Comparison of ENCODE assay signal across 28 cellular contexts in genomic region chr14:81868172-81868571, GRCh38.
DNase-seq lines count a peak whose midpoint lies in the region; ATAC-seq, FAIRE-seq and TF ChIP-seq lines count a peak whose summit lies in the region.
"Had no signal": no experiment of that assay in that cellular context is flagged by ENCODE, and none has a peak within 500 bp of the region (broad histone marks: within the 10 kb centered on the region; RNA-seq: fewer than 3 reads in every experiment).

No MANE protein-coding gene starts in this region.

- no peak for TF ChIP-seq CTCF in HepG2 (CRISPR knock-in tag; IDR thresholded peaks at IDR 0.05)
- TF ChIP-seq CTCF in right lobe of liver (IDR thresholded peaks at IDR 0.05), result no peak

- POLR2A ChIA-PET in HepG2 (lab: Yijun Ruan, JAX), result no interaction called here

- no peak for DNase-seq in HepG2 (ENCODE audit: low spot score)
- no peak for DNase-seq in right lobe of liver
- peak; percentile 19 for DNase-seq in NCI-H69 (lab: John Stamatoyannopoulos, UW)
- DNase-seq in iPS DF 4.7 (ENCODE audit: extremely low read depth, low spot score), result peak; percentile 5
- no peak for DNase-seq in OCI-M2 (lab: John Stamatoyannopoulos, UW; ENCODE audit: unreplicated experiment)
- DNase-seq in germinal center (ENCODE audit: low spot score), result no peak
- DNase-seq in DMS114 treated with DMSO at 0.1 percent for 48 hours (lab: John Stamatoyannopoulos, UW; ENCODE audit: unreplicated experiment), result no peak
- DNase-seq: activated CD4-positive, alpha-beta T cell treated with anti-CD3 and anti-CD28 coated beads for 1 hour; activated CD8-positive, alpha-beta T cell treated with anti-CD3 and anti-CD28 coated beads, Interleukin-2, amount 10 ng/mL, durations not matched to agents 7 days and 5 days; aorta; C1 segment of cervical spinal cord; Calu3; effector CD4-positive, alpha-beta T cell; heart left ventricle; KBM-7; left lung; NCI-H1436; NCI-H510A treated with DMSO at 0.1 percent for 48 hours; sigmoid colon; stimulated activated CD4-positive, alpha-beta T cell treated with anti-CD3 and anti-CD28 coated beads, Interleukin-4, amount 100 ng/mL, for 24 hours; trophoblast cell had no signal

- H4K20me1 ChIP-seq in HepG2 (ENCODE audit: insufficient read depth, low read length), result no peaks in the 10 kb centered on the region

- CTCF ChIA-PET in HepG2 (lab: Yijun Ruan, JAX; ENCODE audit: low intra/inter-chr PET ratio, low total read pairs), result no interaction called here

- no peak for TF ChIP-seq RAD21 in HepG2 (CRISPR knock-in tag; IDR thresholded peaks at IDR 0.05)

- H3K27me3 ChIP-seq in HepG2 (ENCODE audit: control insufficient read depth in 1 of 2, insufficient read depth in 2 of 2, low read length in 2 of 2), result no peaks in the 10 kb centered on the region
- no peaks in the 10 kb centered on the region for H3K27me3 ChIP-seq in right lobe of liver
- H3K27me3 ChIP-seq: heart left ventricle, left lung, sigmoid colon, SJCRH30 had no signal

- in situ Hi-C loops in HepG2 (cut with HindIII; ENCODE audit: extremely low pct_ligation_motif_present, low pct_unique_long_range_greater_than_20kb), result no loop called here

- TF ChIP-seq EP300 in HepG2 (IDR thresholded peaks at IDR 0.05; ENCODE audit: low read depth in 2 of 2, low read length in 2 of 2) (no peak), HepG2 (CRISPR knock-in tag; IDR thresholded peaks at IDR 0.05; ENCODE audit: borderline replicate concordance) (no peak)

- intact Hi-C loops in HepG2 (cut with micrococcal nuclease; ENCODE audit: unreplicated experiment) (no loop called here), right lobe of liver (cut with DNase I) (no loop called here)

- H3K27ac ChIP-seq in HepG2 (ENCODE audit: extremely low read length, insufficient read depth, low read length) (no peak overlapping the region), right lobe of liver (no peak overlapping the region)
- H3K27ac ChIP-seq: epithelial cell of prostate, heart left ventricle, left lung, prostate gland, sigmoid colon, SJCRH30 had no signal

- 0 out of 3 replicates have a peak, but pooled peaks have one; percentile 38 for ATAC-seq in HepG2
- ATAC-seq in right lobe of liver, result no peak
- ATAC-seq: activated CD8-positive, alpha-beta T cell treated with anti-CD3 and anti-CD28 coated beads, Interleukin-2, amount 10 ng/mL, durations not matched to agents 7 days and 5 days; heart left ventricle; left lung; stimulated activated effector memory CD8-positive, alpha-beta T cell treated with anti-CD3 and anti-CD28 coated beads, Interleukin-12 subunit alpha, Interleukin-12 subunit beta, amount 100 ng/mL, for 72 hours had no signal

- H3K36me3 ChIP-seq in HepG2 (replicated peaks in 1 of 2; ENCODE audit: control insufficient read depth in 1 of 2, insufficient read depth in 2 of 2, low read length in 2 of 2), result no peaks in the 10 kb centered on the region
- no peaks in the 10 kb centered on the region for H3K36me3 ChIP-seq in right lobe of liver
- H3K36me3 ChIP-seq: heart left ventricle, left lung, prostate gland, sigmoid colon, SJCRH30 had no signal

- no peak overlapping the region for H3K9ac ChIP-seq in HepG2 (ENCODE audit: insufficient read depth, low read depth, low read length)

- H3K9me3 ChIP-seq in HepG2 (ENCODE audit: low read length) (peaks cover 74% of the 10 kb centered on the region), right lobe of liver (no peaks in the 10 kb centered on the region)
- H3K9me3 ChIP-seq: heart left ventricle, left lung, prostate gland, SJCRH30 had no signal

- 31% methylated on average over 5 of the region's 5 CpGs for WGBS in HepG2 (ENCODE audit: low lambda C conversion rate)
- 58% methylated on average over 4 of the region's 5 CpGs for WGBS in right lobe of liver (ENCODE audit: insufficient coverage, low coverage, low lambda C conversion rate, missing lambda C conversion rate)

- FAIRE-seq in HepG2 (lab: Jason Lieb, UNC), result no peak
- FAIRE-seq: colon, RCC 7860, TTC549 had no signal

- H3K4me1 ChIP-seq in HepG2 (ENCODE audit: insufficient read depth, low read length) (no peaks in the 10 kb centered on the region), right lobe of liver (no peaks in the 10 kb centered on the region)
- H3K4me1 ChIP-seq: heart left ventricle, left lung, prostate gland, sigmoid colon, SJCRH30 had no signal

- no peak overlapping the region for H2AFZ ChIP-seq in HepG2 (ENCODE audit: low read length)

- BruUV-seq in HepG2 (replicated peaks; lab: Mats Ljungman, UMichigan), result no TSS peak

- H3K79me2 ChIP-seq in HepG2 (ENCODE audit: insufficient read depth, low read length), result no peaks in the 10 kb centered on the region

- TF ChIP-seq POLR2A in HepG2 (IDR thresholded peaks at IDR 0.05; ENCODE audit: insufficient read depth in 1 of 2, low read depth in 2 of 2, low read length in 2 of 2), result no peak
- no peak for TF ChIP-seq POLR2A in right lobe of liver (IDR thresholded peaks at IDR 0.05)

- H3K4me3 ChIP-seq in HepG2 (replicated peaks in 1 of 3; ENCODE audit: insufficient read depth in 1 of 3, low read depth in 2 of 3, low read length in 3 of 3) (no peak overlapping the region), right lobe of liver (no peak overlapping the region)
- H3K4me3 ChIP-seq: heart left ventricle, left lung, prostate gland, sigmoid colon, SJCRH30 had no signal

- no peak overlapping the region for H3K4me2 ChIP-seq in HepG2 (ENCODE audit: low read depth, low read length)

TF ChIP-seq in HepG2, 621 proteins besides CTCF, POLR2A, EP300 and RAD21:
- TF ChIP-seq KMT2A (CRISPR knock-in tag; IDR thresholded peaks at IDR 0.05) (no peak), FIP1L1 (IDR thresholded peaks at IDR 0.05; ENCODE audit: borderline replicate concordance, insufficient read depth, low read depth, low read length) (no peak), ADNP (CRISPR knock-in tag; IDR thresholded peaks at IDR 0.05) (no peak), ZNF678 (CRISPR knock-in tag; IDR thresholded peaks at IDR 0.05) (no peak), THAP7 (CRISPR knock-in tag; IDR thresholded peaks at IDR 0.05) (no peak), SNRNP70 (IDR thresholded peaks at IDR 0.05; ENCODE audit: low read depth, low read length) (no peak), SNAPC2 (CRISPR knock-in tag; IDR thresholded peaks at IDR 0.05) (no peak)

Comparison
In these comparisons a context has a peak if more than half of its experiments do, and no peak if none do; other contexts are left out.
1. DNase-seq: peak in NCI-H69 (single experiment) and iPS DF 4.7 (single experiment); none in HepG2 (single experiment), right lobe of liver (0 of 3), OCI-M2 (single experiment), germinal center (single experiment) and DMS114 treated with DMSO at 0.1 percent for 48 hours (single experiment).